ENCODE assay signal across 23 cellular contexts in genomic region chr6:4567141-4567540, GRCh38.
A peak's percentile ranks its signal among the peaks of the same experiment; 100 is the strongest.
DNase-seq lines count a peak whose midpoint lies in the region; ATAC-seq, FAIRE-seq and TF ChIP-seq lines count a peak whose summit lies in the region.
"Had no signal": no experiment of that assay in that cellular context is flagged by ENCODE, and none has a peak within 500 bp of the region (broad histone marks: within the 10 kb centered on the region; RNA-seq: fewer than 3 reads in every experiment).

No MANE protein-coding gene starts in this region.

- intact Hi-C loops in kidney (cut with DNase I): no loop called here

- peaks cover 0 to 11% of the 10 kb centered on the region in 2 donors for H3K9me3 ChIP-seq in kidney (ENCODE audit: control insufficient read depth in 1 of 2, low read length in 2 of 2)

- ATAC-seq in GM18502 (IDR thresholded peaks at IDR 0.05; ENCODE audit: poor library complexity, unreplicated experiment): no peak
- ATAC-seq: A549, gastroesophageal sphincter, mucosa of descending colon, T-cell had no signal

- FAIRE-seq in bronchial epithelial cell (lab: Jason Lieb, UNC): no peak
- no peak for FAIRE-seq in kidney (lab: Jason Lieb, UNC)
- FAIRE-seq: A549, colon had no signal

- TF ChIP-seq RAD21 in Ishikawa (IDR thresholded peaks at IDR 0.05; ENCODE audit: low read depth): no peak; the same call in 1 of the 2 replicates

- H3K36me3 ChIP-seq in bronchial epithelial cell (ENCODE audit: control insufficient read depth, insufficient read depth, low read length): no peaks in the 10 kb centered on the region
- no peaks in the 10 kb centered on the region for H3K36me3 ChIP-seq in kidney (ENCODE audit: control insufficient read depth in 1 of 2, insufficient read depth in 2 of 2, low read length in 2 of 2)
- H3K36me3 ChIP-seq: gastroesophageal sphincter, left ventricle myocardium inferior, spleen, vagina had no signal

- no peak overlapping the region for H3K9ac ChIP-seq in kidney (ENCODE audit: low read length in 2 of 2)

- no peak for TF ChIP-seq CTCF in bronchial epithelial cell (IDR thresholded peaks at IDR 0.05; ENCODE audit: insufficient read depth, low read length, severe bottlenecking)
- no peak for TF ChIP-seq CTCF in kidney (IDR thresholded peaks at IDR 0.05; ENCODE audit: borderline replicate concordance, extremely low read depth, insufficient read depth)

- no peak overlapping the region for H3K27ac ChIP-seq in kidney (ENCODE audit: low read depth in 2 of 2, low read length in 2 of 2)
- H3K27ac ChIP-seq: A549, gastroesophageal sphincter, left ventricle myocardium inferior, spleen, vagina had no signal

- H3K4me3 ChIP-seq in bronchial epithelial cell (ENCODE audit: low read depth, low read length): no peak overlapping the region
- H3K4me3 ChIP-seq in kidney (ENCODE audit: low read length in 2 of 2): no peak overlapping the region
- H3K4me3 ChIP-seq: A549, gastroesophageal sphincter, left ventricle myocardium inferior, mucosa of descending colon, spleen, vagina had no signal

- DNase-seq in AG20443 (ENCODE audit: low spot score) (peak; percentile 55), bronchial epithelial cell (ENCODE audit: low read depth) (peak; percentile 93), foreskin melanocyte (peak; percentile 93), RPMI8226 (no peak), occipital lobe (lab: John Stamatoyannopoulos, UW) (no peak), kidney (no peak)
- DNase-seq: activated CD4-positive, alpha-beta T cell treated with anti-CD3 and anti-CD28 coated beads, Interleukin-2, amount 10 ng/mL, durations not matched to agents 7 days and 5 days; activated naive CD4-positive, alpha-beta T cell; aorta; KG1; left ventricle myocardium inferior; mucosa of descending colon; NCI-H1930; Right ventricle myocardium superior; spleen; stimulated activated CD4-positive, alpha-beta T cell treated with anti-CD3 and anti-CD28 coated beads, Interleukin-4, amount 100 ng/mL, for 4 hours; T-cell had no signal

- no peaks in the 10 kb centered on the region for H3K27me3 ChIP-seq in bronchial epithelial cell (ENCODE audit: control insufficient read depth, insufficient read depth, low read length)
- H3K27me3 ChIP-seq: gastroesophageal sphincter, vagina had no signal

- peak; percentile 88 for TF ChIP-seq EP300 in Ishikawa (IDR thresholded peaks at IDR 0.05; ENCODE audit: borderline replicate concordance)

- no peaks in the 10 kb centered on the region for H3K4me1 ChIP-seq in kidney (ENCODE audit: control insufficient read depth in 1 of 2, insufficient read depth in 1 of 2, low read depth in 1 of 2, low read length in 2 of 2)
- H3K4me1 ChIP-seq: A549, left ventricle myocardium inferior, spleen, vagina had no signal

TF ChIP-seq in Ishikawa, 13 proteins besides CTCF, POLR2A, EP300 and RAD21:
- TF ChIP-seq FOXM1 (IDR thresholded peaks at IDR 0.05; ENCODE audit: borderline replicate concordance, low read depth) (peak; percentile 55; the same call in 1 of the 2 replicates), CREB1 (IDR thresholded peaks at IDR 0.05; ENCODE audit: low read depth) (no peak), NFIC (IDR thresholded peaks at IDR 0.05) (peak; percentile 54), TEAD4 (IDR thresholded peaks at IDR 0.05) (peak; percentile 77), MAX (IDR thresholded peaks at IDR 0.05) (no peak), TCF12 (IDR thresholded peaks at IDR 0.05; ENCODE audit: low read depth) (peak; percentile 69)

Comparison
In these comparisons a context has a peak if more than half of its experiments do, and no peak if none do; other contexts are left out.
1. DNase-seq: peak in AG20443 (single experiment), bronchial epithelial cell (single experiment) and foreskin melanocyte (single experiment); none in RPMI8226 (single experiment), occipital lobe (single experiment) and kidney (single experiment).